1 cellular context compared by ENCODE assay signal in genomic region chr9:36132081-36132480, GRCh38.
TF ChIP-seq lines count a peak whose summit lies in the region.

No MANE protein-coding gene starts in this region.

TF ChIP-seq in IMR-90, 13 proteins besides CTCF, POLR2A, EP300 and RAD21 (continued from another document):
- TF ChIP-seq ELK1 (IDR thresholded peaks at IDR 0.05; ENCODE audit: borderline replicate concordance, low read depth, low read length) (no peak), MXI1 (IDR thresholded peaks at IDR 0.05; ENCODE audit: borderline replicate concordance, low read depth, low read length) (no peak), RFX5 (IDR thresholded peaks at IDR 0.05; ENCODE audit: low read depth, low read length) (no peak), FOS (IDR thresholded peaks at IDR 0.05; ENCODE audit: low read depth, low read length) (no peak), RCOR1 (IDR thresholded peaks at IDR 0.05; ENCODE audit: insufficient replicate concordance, low read length) (no peak), CHD1 (IDR thresholded peaks at IDR 0.05; ENCODE audit: low read depth, low read length) (no peak)
